Comparison of ENCODE assay signal across 1 cellular context in the genomic region with DNA sequence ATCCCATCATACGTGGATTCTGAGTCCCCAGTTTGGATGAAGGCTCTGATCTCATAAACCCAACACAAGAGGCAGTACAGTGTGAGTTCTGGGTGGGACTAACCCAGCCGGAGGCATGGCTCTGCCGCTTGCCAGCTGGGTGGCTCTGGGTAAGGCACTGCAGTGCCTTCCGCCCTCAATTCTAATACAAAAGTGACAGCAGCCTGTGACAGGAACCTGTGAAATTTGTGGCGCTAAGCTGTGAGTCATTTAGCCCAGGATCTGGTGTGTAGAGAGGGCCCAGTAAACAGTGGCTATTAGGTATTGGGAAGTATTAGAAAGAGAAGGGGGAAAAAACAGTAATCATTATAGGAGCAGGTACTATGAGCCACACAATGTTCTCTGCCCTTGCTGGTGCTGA.
TF ChIP-seq lines count a peak whose summit lies in the region.

No MANE protein-coding gene starts in this region.

TF ChIP-seq in WTC11, 78 proteins besides CTCF, POLR2A, EP300 and RAD21 (continued from another document):
- no peak for TF ChIP-seq TP53 (CRISPR knock-in tag; IDR thresholded peaks at IDR 0.05)
- TF ChIP-seq RELA (CRISPR knock-in tag; IDR thresholded peaks at IDR 0.05; ENCODE audit: borderline replicate concordance): no peak
- TF ChIP-seq, protein P1, sequence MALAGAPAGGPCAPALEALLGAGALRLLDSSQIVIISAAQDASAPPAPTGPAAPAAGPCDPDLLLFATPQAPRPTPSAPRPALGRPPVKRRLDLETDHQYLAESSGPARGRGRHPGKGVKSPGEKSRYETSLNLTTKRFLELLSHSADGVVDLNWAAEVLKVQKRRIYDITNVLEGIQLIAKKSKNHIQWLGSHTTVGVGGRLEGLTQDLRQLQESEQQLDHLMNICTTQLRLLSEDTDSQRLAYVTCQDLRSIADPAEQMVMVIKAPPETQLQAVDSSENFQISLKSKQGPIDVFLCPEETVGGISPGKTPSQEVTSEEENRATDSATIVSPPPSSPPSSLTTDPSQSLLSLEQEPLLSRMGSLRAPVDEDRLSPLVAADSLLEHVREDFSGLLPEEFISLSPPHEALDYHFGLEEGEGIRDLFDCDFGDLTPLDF (CRISPR knock-in tag; IDR thresholded peaks at IDR 0.05): no peak
- TF ChIP-seq, protein P2, sequence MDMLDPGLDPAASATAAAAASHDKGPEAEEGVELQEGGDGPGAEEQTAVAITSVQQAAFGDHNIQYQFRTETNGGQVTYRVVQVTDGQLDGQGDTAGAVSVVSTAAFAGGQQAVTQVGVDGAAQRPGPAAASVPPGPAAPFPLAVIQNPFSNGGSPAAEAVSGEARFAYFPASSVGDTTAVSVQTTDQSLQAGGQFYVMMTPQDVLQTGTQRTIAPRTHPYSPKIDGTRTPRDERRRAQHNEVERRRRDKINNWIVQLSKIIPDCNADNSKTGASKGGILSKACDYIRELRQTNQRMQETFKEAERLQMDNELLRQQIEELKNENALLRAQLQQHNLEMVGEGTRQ (CRISPR knock-in tag; IDR thresholded peaks at IDR 0.05): no peak
- no peak for TF ChIP-seq CBFB (CRISPR knock-in tag; IDR thresholded peaks at IDR 0.05; ENCODE audit: low read depth)
- no peak for TF ChIP-seq RORB (CRISPR knock-in tag; IDR thresholded peaks at IDR 0.05)
